ENCODE assay signal across 18 cellular contexts in the genomic region with DNA sequence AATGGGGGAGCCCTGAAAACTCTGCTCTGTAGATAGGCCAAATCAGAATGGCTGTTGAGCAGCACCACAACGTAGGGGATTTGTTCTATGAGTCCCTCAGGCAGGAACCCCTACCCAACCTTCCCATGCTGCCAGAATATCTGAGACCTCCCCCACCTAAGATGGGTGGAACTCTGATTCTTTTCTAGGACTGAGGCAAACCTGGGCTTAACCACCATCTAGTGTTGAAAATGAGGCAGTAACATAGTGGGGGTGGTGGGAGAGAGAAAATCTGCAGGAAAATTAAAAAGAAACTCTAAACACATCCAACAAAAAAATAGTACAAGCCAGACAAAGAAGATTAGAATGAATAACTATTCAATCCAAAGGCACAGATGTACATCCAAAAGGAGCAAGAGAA.
A peak's percentile ranks its signal among the peaks of the same experiment; 100 is the strongest.
DNase-seq lines count a peak whose midpoint lies in the region; ATAC-seq and TF ChIP-seq lines count a peak whose summit lies in the region.
"Had no signal": no experiment of that assay in that cellular context is flagged by ENCODE, and none has a peak within 500 bp of the region (broad histone marks: within the 10 kb centered on the region; RNA-seq: fewer than 3 reads in every experiment).

No MANE protein-coding gene starts in this region.

- DNase-seq in cardiac muscle cell (ENCODE audit: low read depth in 1 of 2, low spot score in 1 of 2) (peak in 1 of 2 donors; percentile 9), right cardiac atrium (no peak), cardiac fibroblast (ENCODE audit: low read depth in 2 of 2) (peak in 1 of 2 donors; percentile 8), foreskin fibroblast (no peak), T-helper 9 cell (no peak), NCI-H82 (lab: John Stamatoyannopoulos, UW) (no peak)
- DNase-seq in central memory CD4-positive, alpha-beta T cell, result no peak
- DNase-seq: CD4-positive, alpha-beta memory T cell; NCI-H1092; NCI-H146; NCI-H2081 treated with DMSO at 0.1 percent for 48 hours; NCI-H510A; SHP77 treated with DMSO at 0.1 percent for 48 hours had no signal

- no peaks in the 10 kb centered on the region for H3K36me3 ChIP-seq in cardiac muscle cell

- H3K9me3 ChIP-seq in cardiac muscle cell (ENCODE audit: low read depth) (no peaks in the 10 kb centered on the region), right cardiac atrium (ENCODE audit: control insufficient read depth, low read length) (peaks cover 8% of the 10 kb centered on the region)

- H3K4me3 ChIP-seq in cardiac muscle cell (no peak overlapping the region), right cardiac atrium (ENCODE audit: low read length) (no peak overlapping the region), cardiac fibroblast (replicated peaks in 1 of 2; ENCODE audit: low read depth in 2 of 2, low read length in 2 of 2) (no peak overlapping the region), foreskin fibroblast (ENCODE audit: low read depth in 1 of 2, low read length in 2 of 2) (no peak overlapping the region)

- ATAC-seq in right cardiac atrium (no peak), HG03460 (IDR thresholded peaks at IDR 0.05; ENCODE audit: unreplicated experiment) (no peak)
- ATAC-seq: HCT116, HepG2 had no signal

- no peaks in the 10 kb centered on the region for H3K4me1 ChIP-seq in cardiac muscle cell (ENCODE audit: low read depth)
- no peaks in the 10 kb centered on the region for H3K4me1 ChIP-seq in right cardiac atrium (ENCODE audit: control insufficient read depth, insufficient read depth, low read length)

- TF ChIP-seq CTCF in cardiac muscle cell (IDR thresholded peaks at IDR 0.05; ENCODE audit: low read depth, low read length), result peak; percentile 23
- TF ChIP-seq CTCF in cardiac fibroblast (IDR thresholded peaks at IDR 0.05; ENCODE audit: low read depth, low read length), result peak; percentile 10
- peak; percentile 8 for TF ChIP-seq CTCF in foreskin fibroblast (IDR thresholded peaks at IDR 0.05; ENCODE audit: low read depth, low read length)

- 55% methylated on average over 1 of the region's 1 CpG for WGBS in right cardiac atrium

- H3K27ac ChIP-seq in cardiac muscle cell (no peak overlapping the region), right cardiac atrium (ENCODE audit: low read length) (no peak overlapping the region)
- H3K27ac ChIP-seq: 22Rv1, KMS-11 had no signal

- intact Hi-C loops in right cardiac atrium (cut with DNase I), result no loop called here

- H3K27me3 ChIP-seq in cardiac muscle cell (no peaks in the 10 kb centered on the region), right cardiac atrium (ENCODE audit: control insufficient read depth, insufficient read depth) (no peaks in the 10 kb centered on the region)
